ENCODE assay signal across 8 cellular contexts in the genomic region with DNA sequence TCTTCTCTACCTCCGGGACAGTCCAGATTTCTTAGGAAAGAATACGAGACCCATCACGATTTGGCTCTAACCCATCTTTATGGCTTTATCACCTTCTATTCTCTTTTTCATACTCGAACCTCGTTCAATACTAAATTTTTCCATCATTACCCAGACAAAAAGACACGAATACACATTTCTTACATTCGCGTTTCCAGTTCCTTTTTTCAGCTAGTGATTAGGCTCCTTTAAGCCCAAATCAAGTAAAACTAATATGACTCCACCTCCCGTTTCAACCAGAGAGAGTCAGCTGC. TPM values are rescaled to one million over a fixed set of nuclear protein-coding genes. Genes with fewer than 3 reads are reported as not detected.
DNase-seq lines count a peak whose midpoint lies in the region; ATAC-seq and TF ChIP-seq lines count a peak whose summit lies in the region.

No MANE protein-coding gene starts in this region.

- H3K4me3 Mint-ChIP-seq in activated CD4-positive, alpha-beta T cell treated with anti-CD3 and anti-CD28 coated beads, Interleukin-2, amount 10 ng/mL, durations not matched to agents 7 days and 5 days: peak overlapping the region; percentile 94

- POLR2A ChIA-PET in activated CD4-positive, alpha-beta T cell treated with anti-CD3 and anti-CD28 coated beads, Interleukin-2, amount 10 ng/mL, durations not matched to agents 7 days and 5 days (lab: Charles Lee): interaction anchor here (0.7 to 1.9 kb wide), 5 partner anchors 8 to 436 kb away, joined by 3 to 11 read pairs (median 3); partner anchors contain the start of genes RABGAP1 and RC3H2

- H3K9me3 ChIP-seq in left lung (no peaks in the 10 kb centered on the region), thoracic aorta (no peaks in the 10 kb centered on the region)

- H3K36me3 ChIP-seq in left lung (peaks cover 0 to 30% of the 10 kb centered on the region in 2 donors), thoracic aorta (peaks cover 8% of the 10 kb centered on the region)

- no peaks in the 10 kb centered on the region for H3K9me3 Mint-ChIP-seq in activated CD4-positive, alpha-beta T cell treated with anti-CD3 and anti-CD28 coated beads, Interleukin-2, amount 10 ng/mL, durations not matched to agents 7 days and 5 days

- H3K4me1 ChIP-seq in left lung (peaks cover 7 to 12% of the 10 kb centered on the region in 2 donors), thoracic aorta (ENCODE audit: control insufficient read depth in 1 of 2, low read depth in 2 of 2) (peaks cover 4 to 15% of the 10 kb centered on the region in 2 donors)

- ATAC-seq in left lung (no peak), thoracic aorta (ENCODE audit: insufficient number of reproducible peaks, low FRiP score, low read depth) (no peak)

- H3K4me1 Mint-ChIP-seq in activated CD4-positive, alpha-beta T cell treated with anti-CD3 and anti-CD28 coated beads, Interleukin-2, amount 10 ng/mL, durations not matched to agents 7 days and 5 days: peaks cover 39% of the 10 kb centered on the region

- CTCF ChIA-PET in activated CD4-positive, alpha-beta T cell treated with anti-CD3 and anti-CD28 coated beads, Interleukin-2, amount 10 ng/mL, durations not matched to agents 7 days and 5 days (lab: Charles Lee): interaction anchor here (0.8 to 2.4 kb wide), 5 partner anchors 10 to 83 kb away, joined by 3 to 14 read pairs (median 4); partner anchors contain the start of gene ZBTB26

- no peaks in the 10 kb centered on the region for H3K27me3 Mint-ChIP-seq in activated CD4-positive, alpha-beta T cell treated with anti-CD3 and anti-CD28 coated beads, Interleukin-2, amount 10 ng/mL, durations not matched to agents 7 days and 5 days

- H3K36me3 Mint-ChIP-seq in activated CD4-positive, alpha-beta T cell treated with anti-CD3 and anti-CD28 coated beads, Interleukin-2, amount 10 ng/mL, durations not matched to agents 7 days and 5 days (ENCODE audit: low read depth): peaks cover 40% of the 10 kb centered on the region

- no peak for TF ChIP-seq CTCF in left lung (IDR thresholded peaks at IDR 0.05)
- no peak for TF ChIP-seq CTCF in thoracic aorta (IDR thresholded peaks at IDR 0.05)

- H3K4me3 ChIP-seq in left lung: peak overlapping the region; percentile 53 to 62
- peak overlapping the region; percentile 76 for H3K4me3 ChIP-seq in thoracic aorta

- DNase-seq in activated CD4-positive, alpha-beta T cell treated with anti-CD3 and anti-CD28 coated beads, Interleukin-2, amount 10 ng/mL, durations not matched to agents 7 days and 5 days: no peak
- DNase-seq in activated CD4-positive, alpha-beta T cell treated with anti-CD3 and anti-CD28 coated beads, Interleukin-2, amount 50 U/mL, for 4 hours: no peak
- DNase-seq in left lung (no peak), thoracic aorta (ENCODE audit: low spot score) (no peak), NCI-H2029 treated with DMSO at 0.1 percent for 48 hours (lab: John Stamatoyannopoulos, UW) (no peak), KG1 (lab: John Stamatoyannopoulos, UW) (no peak), iPS-NIHi11 (ENCODE audit: low spot score) (no peak)

- H3K27ac Mint-ChIP-seq in activated CD4-positive, alpha-beta T cell treated with anti-CD3 and anti-CD28 coated beads, Interleukin-2, amount 10 ng/mL, durations not matched to agents 7 days and 5 days: peak overlapping the region; percentile 99

- H3K27me3 ChIP-seq in left lung: no peaks in the 10 kb centered on the region
- H3K27me3 ChIP-seq in thoracic aorta (replicated peaks; ENCODE audit: insufficient read depth): no peaks in the 10 kb centered on the region

- H3K27ac ChIP-seq in angular gyrus (ENCODE audit: low read depth, low read length) (peak overlapping the region; percentile 55), left lung (peak overlapping the region; percentile 76 to 84), thoracic aorta (peak overlapping the region; percentile 63 to 83)

- intact Hi-C loops in left lung (cut with DNase I): no loop called here

RNA-seq across cellular contexts. Expression of gene ZBTB6, which starts 0.5 kb away (rescaled TPM):
- 10 to 100 TPM; 11.8 to 12.2 TPM for total RNA-seq in activated CD4-positive, alpha-beta T cell treated with anti-CD3 and anti-CD28 coated beads, Interleukin-2, amount 10 ng/mL, durations not matched to agents 7 days and 5 days
- total RNA-seq in left lung: 1 to 10 TPM; 6.9 to 8.6 TPM
- total RNA-seq in thoracic aorta: 1 to 10 TPM; 6.2 to 8.0 TPM

RNA-seq across cellular contexts. Expression of gene RC3H2, which starts 7.5 kb away (rescaled TPM):
- total RNA-seq in activated CD4-positive, alpha-beta T cell treated with anti-CD3 and anti-CD28 coated beads, Interleukin-2, amount 10 ng/mL, durations not matched to agents 7 days and 5 days: 10 to 100 TPM; 44.1 to 46.8 TPM
- 10 to 100 TPM; 46.1 to 48.3 TPM for total RNA-seq in left lung
- total RNA-seq in thoracic aorta: 10 to 100 TPM; 45.9 to 49.5 TPM

RNA-seq across cellular contexts. Expression of gene ZBTB26, which starts 18.7 kb away (rescaled TPM):
- 1 to 10 TPM; 7.3 to 9.6 TPM for total RNA-seq in activated CD4-positive, alpha-beta T cell treated with anti-CD3 and anti-CD28 coated beads, Interleukin-2, amount 10 ng/mL, durations not matched to agents 7 days and 5 days
- total RNA-seq in left lung: 1 to 10 TPM; 5.2 to 5.4 TPM
- 1 to 10 TPM; 4.9 to 8.3 TPM for total RNA-seq in thoracic aorta

RNA-seq across cellular contexts. Expression of gene RABGAP1, which starts 28.2 kb away (rescaled TPM):
- total RNA-seq in activated CD4-positive, alpha-beta T cell treated with anti-CD3 and anti-CD28 coated beads, Interleukin-2, amount 10 ng/mL, durations not matched to agents 7 days and 5 days: 10 to 100 TPM; 28.4 to 32.9 TPM
- total RNA-seq in left lung (10 to 100 TPM; 52.6 to 55.4 TPM), thoracic aorta (10 to 100 TPM; 84.7 to 91.7 TPM)
